1 cellular context compared by ENCODE assay signal in the genomic region with DNA sequence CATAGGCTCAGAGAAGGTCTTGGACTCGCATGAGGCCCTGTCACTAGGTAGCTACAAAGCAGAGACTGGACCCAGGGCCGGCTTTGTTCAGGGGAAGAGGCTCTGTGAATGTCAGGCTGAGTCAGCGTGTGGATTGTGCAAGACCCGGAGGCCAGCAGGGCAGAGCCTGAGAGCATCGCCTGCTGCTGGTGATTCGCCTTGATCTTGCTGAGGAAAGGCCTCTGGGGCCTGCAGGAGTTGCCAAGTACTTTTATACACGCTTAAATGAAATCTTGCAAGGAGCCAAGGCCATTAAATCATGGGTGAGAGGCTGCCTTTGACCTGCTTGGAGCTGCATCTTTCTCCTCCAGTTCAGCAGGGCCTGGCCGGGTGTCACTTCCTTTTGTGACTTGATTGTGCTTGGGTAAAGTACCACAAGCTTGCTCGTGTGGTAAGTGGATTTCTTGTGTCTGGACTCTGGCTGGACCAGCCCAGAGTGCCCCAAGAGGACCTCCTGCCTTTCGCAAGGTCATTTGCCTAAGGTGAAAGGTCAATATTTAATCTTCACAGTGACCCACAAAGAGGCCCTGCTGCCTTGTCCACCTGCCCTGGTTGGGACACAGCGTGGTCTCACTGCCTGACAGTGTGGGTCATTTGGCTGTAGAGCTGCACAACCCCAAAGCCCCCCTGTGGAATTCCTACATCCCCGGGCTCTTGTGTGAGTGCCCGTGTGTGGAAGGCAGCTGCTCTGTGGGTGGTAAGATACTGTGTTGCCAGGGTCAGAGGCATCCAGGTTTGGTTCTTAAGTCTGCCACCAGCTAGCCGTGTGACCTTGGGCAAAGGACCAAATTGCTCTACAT.
TF ChIP-seq lines count a peak whose summit lies in the region.

No MANE protein-coding gene starts in this region.

TF ChIP-seq in HepG2, 621 proteins besides CTCF, POLR2A, EP300 and RAD21 (continued from another document and continues in another):
- TF ChIP-seq ARID5B (CRISPR knock-in tag; IDR thresholded peaks at IDR 0.05) (peak; percentile 87), RBM39 (IDR thresholded peaks at IDR 0.05; ENCODE audit: low read depth, low read length, poor library complexity, severe bottlenecking) (no peak), ZHX2 (IDR thresholded peaks at IDR 0.05; ENCODE audit: low read depth) (no peak), ZHX2 (CRISPR knock-in tag; IDR thresholded peaks at IDR 0.05; ENCODE audit: borderline replicate concordance) (no peak), ZNF335 (CRISPR knock-in tag; IDR thresholded peaks at IDR 0.05) (peak; percentile 68; the same call in 1 of the 2 replicates), ZNF280B (CRISPR knock-in tag; IDR thresholded peaks at IDR 0.05; ENCODE audit: borderline replicate concordance) (no peak), ZNF235 (CRISPR knock-in tag; IDR thresholded peaks at IDR 0.05; ENCODE audit: borderline replicate concordance) (no peak), SMARCE1 (IDR thresholded peaks at IDR 0.05; ENCODE audit: borderline replicate concordance) (no peak), ARID2 (CRISPR knock-in tag; IDR thresholded peaks at IDR 0.05; ENCODE audit: borderline replicate concordance) (no peak), ZBTB40 (IDR thresholded peaks at IDR 0.05) (no peak), ZBTB40 (CRISPR knock-in tag; IDR thresholded peaks at IDR 0.05) (no peak; the same call in 1 of the 2 replicates), DMAP1 (CRISPR knock-in tag; IDR thresholded peaks at IDR 0.05) (peak; percentile 45), FOXP1 (IDR thresholded peaks at IDR 0.05) (no peak), FOXP1 (CRISPR knock-in tag; IDR thresholded peaks at IDR 0.05) (peak; percentile 38; the same call in 1 of the 2 replicates), BHLHE40 (IDR thresholded peaks at IDR 0.05; ENCODE audit: low read length) (peak; percentile 39; the same call in 1 of the 2 replicates)
- TF ChIP-seq, protein P1, sequence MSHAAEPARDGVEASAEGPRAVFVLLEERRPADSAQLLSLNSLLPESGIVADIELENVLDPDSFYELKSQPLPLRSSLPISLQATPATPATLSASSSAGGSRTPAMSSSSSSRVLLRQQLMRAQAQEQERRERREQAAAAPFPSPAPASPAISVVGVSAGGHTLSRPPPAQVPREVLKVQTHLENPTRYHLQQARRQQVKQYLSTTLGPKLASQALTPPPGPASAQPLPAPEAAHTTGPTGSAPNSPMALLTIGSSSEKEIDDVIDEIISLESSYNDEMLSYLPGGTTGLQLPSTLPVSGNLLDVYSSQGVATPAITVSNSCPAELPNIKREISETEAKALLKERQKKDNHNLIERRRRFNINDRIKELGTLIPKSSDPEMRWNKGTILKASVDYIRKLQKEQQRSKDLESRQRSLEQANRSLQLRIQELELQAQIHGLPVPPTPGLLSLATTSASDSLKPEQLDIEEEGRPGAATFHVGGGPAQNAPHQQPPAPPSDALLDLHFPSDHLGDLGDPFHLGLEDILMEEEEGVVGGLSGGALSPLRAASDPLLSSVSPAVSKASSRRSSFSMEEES (CRISPR knock-in tag; IDR thresholded peaks at IDR 0.05): peak; percentile 41
- TF ChIP-seq, protein P2, sequence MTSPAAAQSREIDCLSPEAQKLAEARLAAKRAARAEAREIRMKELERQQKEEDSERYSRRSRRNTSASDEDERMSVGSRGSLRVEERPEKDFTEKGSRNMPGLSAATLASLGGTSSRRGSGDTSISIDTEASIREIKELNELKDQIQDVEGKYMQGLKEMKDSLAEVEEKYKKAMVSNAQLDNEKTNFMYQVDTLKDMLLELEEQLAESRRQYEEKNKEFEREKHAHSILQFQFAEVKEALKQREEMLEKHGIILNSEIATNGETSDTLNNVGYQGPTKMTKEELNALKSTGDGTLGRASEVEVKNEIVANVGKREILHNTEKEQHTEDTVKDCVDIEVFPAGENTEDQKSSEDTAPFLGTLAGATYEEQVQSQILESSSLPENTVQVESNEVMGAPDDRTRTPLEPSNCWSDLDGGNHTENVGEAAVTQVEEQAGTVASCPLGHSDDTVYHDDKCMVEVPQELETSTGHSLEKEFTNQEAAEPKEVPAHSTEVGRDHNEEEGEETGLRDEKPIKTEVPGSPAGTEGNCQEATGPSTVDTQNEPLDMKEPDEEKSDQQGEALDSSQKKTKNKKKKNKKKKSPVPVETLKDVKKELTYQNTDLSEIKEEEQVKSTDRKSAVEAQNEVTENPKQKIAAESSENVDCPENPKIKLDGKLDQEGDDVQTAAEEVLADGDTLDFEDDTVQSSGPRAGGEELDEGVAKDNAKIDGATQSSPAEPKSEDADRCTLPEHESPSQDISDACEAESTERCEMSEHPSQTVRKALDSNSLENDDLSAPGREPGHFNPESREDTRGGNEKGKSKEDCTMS (CRISPR knock-in tag; conservative IDR thresholded peaks at IDR 0.05): no peak
- TF ChIP-seq, protein P3, sequence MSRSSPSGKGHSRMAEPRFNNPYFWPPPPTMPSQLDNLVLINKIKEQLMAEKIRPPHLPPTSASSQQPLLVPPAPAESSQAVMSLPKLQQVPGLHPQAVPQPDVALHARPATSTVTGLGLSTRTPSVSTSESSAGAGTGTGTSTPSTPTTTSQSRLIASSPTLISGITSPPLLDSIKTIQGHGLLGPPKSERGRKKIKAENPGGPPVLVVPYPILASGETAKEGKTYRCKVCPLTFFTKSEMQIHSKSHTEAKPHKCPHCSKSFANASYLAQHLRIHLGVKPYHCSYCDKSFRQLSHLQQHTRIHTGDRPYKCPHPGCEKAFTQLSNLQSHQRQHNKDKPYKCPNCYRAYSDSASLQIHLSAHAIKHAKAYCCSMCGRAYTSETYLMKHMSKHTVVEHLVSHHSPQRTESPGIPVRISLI (CRISPR knock-in tag; IDR thresholded peaks at IDR 0.05; ENCODE audit: borderline replicate concordance): no peak
